In the genomic region with DNA sequence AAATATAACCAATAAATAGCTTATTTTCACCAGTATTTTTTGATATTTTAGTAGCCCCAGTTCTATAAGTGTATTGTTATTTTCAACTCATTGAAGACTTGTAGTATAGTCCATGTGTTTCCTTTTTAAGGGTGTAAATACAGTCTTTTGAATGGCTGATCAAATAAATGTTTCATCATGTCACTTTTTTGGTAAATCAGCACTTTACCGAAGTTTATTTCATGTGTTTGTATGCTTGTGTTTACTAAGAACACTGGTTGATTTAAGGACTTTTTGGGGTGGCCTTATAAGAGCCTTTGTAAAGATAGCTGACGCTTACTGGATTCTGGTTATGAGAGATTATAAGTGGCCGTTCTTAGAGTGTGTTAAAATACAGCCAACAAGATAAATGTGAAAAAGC, we compare ENCODE assay signal across 7 cellular contexts. TPM values are rescaled to one million over a fixed set of nuclear protein-coding genes. Genes with fewer than 3 reads are reported as not detected.
DNase-seq lines count a peak whose midpoint lies in the region; ATAC-seq, FAIRE-seq and TF ChIP-seq lines count a peak whose summit lies in the region.

No MANE protein-coding gene starts in this region.

- 18 to 20% methylated on average over 3 of the region's 3 CpGs for WGBS in GM23248 (ENCODE audit: low coverage in 1 of 2, low lambda C conversion rate in 2 of 2, missing lambda C conversion rate in 2 of 2), 2 experiments

- 0 out of 2 replicates have a peak, but pooled peaks cover 5% of the 10 kb centered on the region for H4K20me1 ChIP-seq in GM23248 (ENCODE audit: insufficient read depth)
- peaks cover 16% of the 10 kb centered on the region for H4K20me1 ChIP-seq in endothelial cell of umbilical vein (replicated peaks; ENCODE audit: control insufficient read depth, extremely low read depth, insufficient read depth, low read length)

- BruUV-seq in Panc1 (replicated peaks; lab: Mats Ljungman, UMichigan) (no TSS peak), endothelial cell of umbilical vein (replicated peaks; lab: Mats Ljungman, UMichigan) (no TSS peak)

- H3K4me1 ChIP-seq in GM23248 (ENCODE audit: insufficient read depth) (peaks cover 29% of the 10 kb centered on the region), Panc1 (ENCODE audit: control insufficient read depth, insufficient read depth, low read length) (peaks cover 7% of the 10 kb centered on the region; the same call in 1 of the 2 replicates), endothelial cell of umbilical vein (ENCODE audit: control insufficient read depth, extremely low read depth, insufficient read depth, low read length) (peaks cover 21% of the 10 kb centered on the region)

- peaks cover 28% of the 10 kb centered on the region for H3K4me1 Mint-ChIP-seq in progenitor cell of endocrine pancreas (ENCODE audit: low read depth)

- in situ Hi-C loops in GM23248 (cut with MboI) (no loop called here), Panc1 (cut with HindIII; ENCODE audit: low pct_unique_long_range_greater_than_20kb, low sequenced_read_pairs) (no loop called here)

- peak overlapping the region; percentile 99 for H3K4me2 ChIP-seq in GM23248 (ENCODE audit: unreplicated experiment)
- peak overlapping the region; percentile 100 for H3K4me2 ChIP-seq in endothelial cell of umbilical vein (ENCODE audit: insufficient read depth, low read length)

- H3K27ac ChIP-seq in GM23248: peak overlapping the region; percentile 90
- peak overlapping the region; percentile 91; the same call in 1 of the 2 replicates for H3K27ac ChIP-seq in Panc1 (ENCODE audit: low read length)
- no peak overlapping the region for H3K27ac ChIP-seq in endothelial cell of umbilical vein (ENCODE audit: insufficient read depth, low read depth, low read length)

- TF ChIP-seq POLR2A in endothelial cell of umbilical vein (IDR thresholded peaks at IDR 0.05; ENCODE audit: low read depth, low read length): no peak

- peaks cover 7% of the 10 kb centered on the region for H3K36me3 Mint-ChIP-seq in progenitor cell of endocrine pancreas (ENCODE audit: insufficient read depth)

- H3K36me3 ChIP-seq in GM23248 (ENCODE audit: low read depth) (no peaks in the 10 kb centered on the region), Panc1 (ENCODE audit: control insufficient read depth, insufficient read depth, low read length) (peaks cover 4% of the 10 kb centered on the region), endothelial cell of umbilical vein (ENCODE audit: control insufficient read depth in 2 of 2, extremely low read depth in 1 of 2, insufficient read depth in 2 of 2, low read length in 2 of 2) (peaks cover 0 to 4% of the 10 kb centered on the region in 2 experiments)

- peak overlapping the region; percentile 71 for H3K27ac Mint-ChIP-seq in progenitor cell of endocrine pancreas

- H3K79me2 ChIP-seq in GM23248 (ENCODE audit: insufficient read depth): peaks cover 83% of the 10 kb centered on the region
- H3K79me2 ChIP-seq in endothelial cell of umbilical vein (ENCODE audit: control insufficient read depth, insufficient read depth, low read length): peaks cover 75% of the 10 kb centered on the region

- H3F3A ChIP-seq in GM23248 (ENCODE audit: insufficient read depth): peaks cover 24% of the 10 kb centered on the region

- no peak for ATAC-seq in Panc1
- no peak for ATAC-seq in GM21529 (IDR thresholded peaks at IDR 0.05; ENCODE audit: unreplicated experiment)
- no peak for ATAC-seq in HG03469 (IDR thresholded peaks at IDR 0.05; ENCODE audit: unreplicated experiment)

- POLR2A ChIA-PET in Panc1 (lab: Charles Lee): interaction anchor here (0.6 kb wide), 1 partner anchor 545 kb away, joined by 3 read pairs; no protein-coding TSS in a partner anchor
- POLR2A ChIA-PET in endothelial cell of umbilical vein (lab: Charles Lee): no interaction called here

- dilution Hi-C loops in endothelial cell of umbilical vein (cut with MboI; ENCODE audit: extremely low pct_ligation_motif_present, low sequenced_read_pairs): no loop called here

- H3K9me2 ChIP-seq in GM23248 (ENCODE audit: insufficient read depth): no peaks in the 10 kb centered on the region

- no peaks in the 10 kb centered on the region for H3K9me1 ChIP-seq in endothelial cell of umbilical vein (replicated peaks; ENCODE audit: control insufficient read depth, extremely low read depth, insufficient read depth, low read length)

- intact Hi-C loops in Panc1 (cut with micrococcal nuclease; ENCODE audit: unreplicated experiment): no loop called here
- intact Hi-C loops in endothelial cell of umbilical vein (cut with micrococcal nuclease): no loop called here

- H3K27me3 ChIP-seq in GM23248 (replicated peaks; ENCODE audit: insufficient read depth) (no peaks in the 10 kb centered on the region), Panc1 (ENCODE audit: control insufficient read depth, insufficient read depth, low read length) (no peaks in the 10 kb centered on the region), endothelial cell of umbilical vein (ENCODE audit: control insufficient read depth in 2 of 2, insufficient read depth in 2 of 2, low read length in 2 of 2) (no peaks in the 10 kb centered on the region)

- no peak for TF ChIP-seq CTCF in Panc1 (IDR thresholded peaks at IDR 0.05)
- TF ChIP-seq CTCF in endothelial cell of umbilical vein (IDR thresholded peaks at IDR 0.05; ENCODE audit: extremely low read depth in 1 of 2, insufficient read depth in 1 of 2, low read depth in 1 of 2, low read length in 2 of 2): no peak
- no peak for TF ChIP-seq CTCF in progenitor cell of endocrine pancreas (IDR thresholded peaks at IDR 0.05; ENCODE audit: unreplicated experiment)

- peak; percentile 5 for DNase-seq in GM23248
- DNase-seq in Panc1 (ENCODE audit: low read depth, low spot score): no peak
- DNase-seq in endothelial cell of umbilical vein (ENCODE audit: low read depth, low spot score): no peak
- no peak for DNase-seq in progenitor cell of endocrine pancreas (ENCODE audit: low spot score, unreplicated experiment)
- DNase-seq in activated CD4-positive, CD25-positive, alpha-beta regulatory T cell (lab: John Stamatoyannopoulos, UW): no peak

- H3K9me3 ChIP-seq in GM23248 (ENCODE audit: low read depth) (no peaks in the 10 kb centered on the region), Panc1 (ENCODE audit: control insufficient read depth, insufficient read depth, low read depth, low read length) (no peaks in the 10 kb centered on the region), endothelial cell of umbilical vein (replicated peaks; ENCODE audit: control insufficient read depth, insufficient read depth, low read length) (no peaks in the 10 kb centered on the region)

- peak overlapping the region; percentile 100 for H3K4me3 Mint-ChIP-seq in progenitor cell of endocrine pancreas (ENCODE audit: low read depth)

- CTCF ChIA-PET in Panc1 (lab: Charles Lee): no interaction called here
- CTCF ChIA-PET in endothelial cell of umbilical vein (lab: Charles Lee): interaction anchor here (1.2 kb wide), 1 partner anchor 10 kb away, joined by 4 read pairs; no protein-coding TSS in a partner anchor

- H3K27me3 Mint-ChIP-seq in progenitor cell of endocrine pancreas: no peaks in the 10 kb centered on the region

- H2AFZ ChIP-seq in GM23248 (no peak overlapping the region), endothelial cell of umbilical vein (ENCODE audit: low read depth, low read length) (no peak overlapping the region)

- H3K9ac ChIP-seq in GM23248: peak overlapping the region; percentile 90
- H3K9ac ChIP-seq in endothelial cell of umbilical vein (replicated peaks; ENCODE audit: extremely low read depth, insufficient read depth, low read length): peak overlapping the region; percentile 37

- H3K9me3 Mint-ChIP-seq in progenitor cell of endocrine pancreas (ENCODE audit: low read depth): no peaks in the 10 kb centered on the region

- FAIRE-seq in endothelial cell of umbilical vein (lab: Jason Lieb, UNC): no peak

- H3K4me3 ChIP-seq in GM23248 (peak overlapping the region; percentile 91), Panc1 (ENCODE audit: low read depth in 2 of 2, low read length in 2 of 2) (peak overlapping the region; percentile 21 to 85; a peak in 3 of 4 replicates), endothelial cell of umbilical vein (replicated peaks in 1 of 3; ENCODE audit: insufficient read depth in 1 of 3, low read depth in 1 of 3, low read length in 3 of 3) (peak overlapping the region in 1 of 3 experiments; percentile 97)

TF ChIP-seq in endothelial cell of umbilical vein, 7 proteins besides CTCF, POLR2A, EP300 and RAD21:
- no peak for TF ChIP-seq JUN (IDR thresholded peaks at IDR 0.05; ENCODE audit: borderline replicate concordance, insufficient read depth, insufficient read length, low read depth)
- no peak for TF ChIP-seq GATA2 (IDR thresholded peaks at IDR 0.05; ENCODE audit: insufficient read depth, insufficient read length, low read depth, low read length)
- no peak for TF ChIP-seq POLR2AphosphoS5 (IDR thresholded peaks at IDR 0.05; ENCODE audit: insufficient read depth, low read depth, low read length)
- no peak for TF ChIP-seq FOS (IDR thresholded peaks at IDR 0.05; ENCODE audit: borderline replicate concordance, insufficient read depth, low read length)
- TF ChIP-seq, protein P1, sequence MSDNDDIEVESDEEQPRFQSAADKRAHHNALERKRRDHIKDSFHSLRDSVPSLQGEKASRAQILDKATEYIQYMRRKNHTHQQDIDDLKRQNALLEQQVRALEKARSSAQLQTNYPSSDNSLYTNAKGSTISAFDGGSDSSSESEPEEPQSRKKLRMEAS (IDR thresholded peaks at IDR 0.05; ENCODE audit: insufficient read depth, insufficient read length): no peak
- no peak for TF ChIP-seq MYC (IDR thresholded peaks at IDR 0.05; ENCODE audit: low read depth, low read length)
- TF ChIP-seq EZH2 (IDR thresholded peaks at IDR 0.05; ENCODE audit: borderline replicate concordance, low read depth, low read length, severe bottlenecking): no peak

RNA-seq across cellular contexts. Expression of a gene that starts 2.6 kb away (rescaled TPM):
- 22.3 and 26.7 TPM in 2 replicates for total RNA-seq in GM23248 (2014; rRNA removed; shearing (Covaris generic))
- 127 and 133 TPM in 2 replicates for polyA plus RNA-seq in GM23248 (2016; fragmentation: Nextera tagmentation; extraction: Ambion mirVana)
- 84.1 TPM for total RNA-seq in Panc1 (2021; ENCODE audit: unreplicated experiment)
- 138 TPM for polyA plus RNA-seq in Panc1 (2012; ENCODE audit: insufficient read length)
- 90.3 and 97.8 TPM in 2 replicates for total RNA-seq in endothelial cell of umbilical vein
- polyA plus RNA-seq in endothelial cell of umbilical vein: 27.1 and 32.5 TPM in 2 replicates
- polyA plus RNA-seq in endothelial cell of umbilical vein (2011; cell fraction: cytosol; rRNA removed): 69.2 and 74.0 TPM in 2 replicates
- polyA plus RNA-seq in endothelial cell of umbilical vein (2011; cell fraction: nucleus; rRNA removed): 22.2 and 28.8 TPM in 2 replicates
- polyA plus RNA-seq in endothelial cell of umbilical vein (2012): 95.7 and 134 TPM in 2 replicates
- 24.0 and 29.8 TPM in 2 replicates for polyA minus RNA-seq in endothelial cell of umbilical vein
- 22.6 TPM for polyA minus RNA-seq in endothelial cell of umbilical vein (2011; cell fraction: cytosol; rRNA and poly(A)+ RNA removed)
- polyA minus RNA-seq in endothelial cell of umbilical vein (2011; cell fraction: nucleus; rRNA and poly(A)+ RNA removed): 17.6 and 18.8 TPM in 2 replicates
- 105 and 110 TPM in 2 replicates for total RNA-seq in progenitor cell of endocrine pancreas
